Comparison of ENCODE assay signal across 19 cellular contexts in the genomic region with DNA sequence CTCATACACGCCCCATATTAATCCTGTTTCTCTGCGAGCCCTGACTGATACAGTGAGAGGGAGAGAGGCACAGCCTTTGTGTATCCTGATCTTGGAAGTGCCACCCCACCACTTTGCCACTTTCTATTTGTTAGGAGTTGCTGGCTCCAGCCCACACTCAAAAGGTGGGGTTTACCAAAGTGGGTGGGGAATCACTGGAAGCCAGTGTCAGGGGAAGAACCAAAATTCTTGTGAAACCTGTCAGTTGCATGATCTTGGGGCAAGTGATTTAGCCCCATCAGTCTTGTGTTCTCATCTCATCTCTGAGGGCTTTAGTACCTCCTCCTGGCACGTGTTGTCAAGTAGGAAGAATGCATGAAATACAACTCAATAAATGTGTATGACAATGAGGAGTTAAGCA.
A peak's percentile ranks its signal among the peaks of the same experiment; 100 is the strongest.
DNase-seq lines count a peak whose midpoint lies in the region; ATAC-seq, FAIRE-seq and TF ChIP-seq lines count a peak whose summit lies in the region.
"Had no signal": no experiment of that assay in that cellular context is flagged by ENCODE, and none has a peak within 500 bp of the region (broad histone marks: within the 10 kb centered on the region; RNA-seq: fewer than 3 reads in every experiment).

No MANE protein-coding gene starts in this region.

- ATAC-seq in GM19397 (IDR thresholded peaks at IDR 0.05; ENCODE audit: unreplicated experiment) = peak; percentile 91
- peak; percentile 44 for ATAC-seq in HG02798 (IDR thresholded peaks at IDR 0.05; ENCODE audit: poor library complexity, unreplicated experiment)
- ATAC-seq: CD8-positive, alpha-beta T cell had no signal

- H3K36me3 ChIP-seq in bronchial epithelial cell (ENCODE audit: control insufficient read depth, insufficient read depth, low read length) (no peaks in the 10 kb centered on the region), MM.1S (replicated peaks; ENCODE audit: insufficient read depth, low read length) (no peaks in the 10 kb centered on the region)
- H3K36me3 ChIP-seq: BLaER1 treated with 17β-estradiol and CSF1 and Interleukin-3, amounts not matched to agents 10 nM and 100 nM had no signal

- H4K20me1 ChIP-seq in MM.1S (ENCODE audit: insufficient read depth, low read length) = no peaks in the 10 kb centered on the region
- H4K20me1 ChIP-seq: BLaER1 treated with 17β-estradiol and CSF1 and Interleukin-3, amounts not matched to agents 10 nM and 100 nM had no signal

- H3K4me2 ChIP-seq in MM.1S (ENCODE audit: low read depth, low read length) = no peak overlapping the region
- H3K4me2 ChIP-seq: BLaER1 treated with 17β-estradiol and CSF1 and Interleukin-3, amounts not matched to agents 10 nM and 100 nM had no signal

- in situ Hi-C loops in GM13977 (cut with MboI; ENCODE audit: low pct_unique_long_range_greater_than_20kb, low sequenced_read_pairs, unreplicated experiment) = no loop called here

- peak; percentile 17 for DNase-seq in GM13977 (ENCODE audit: low spot score)
- DNase-seq in bronchial epithelial cell (ENCODE audit: low read depth) = no peak
- DNase-seq in superior temporal gyrus (ENCODE audit: extremely low spot score) = no peak
- DNase-seq in MM.1S = no peak
- DNase-seq in SHP77 treated with DMSO at 0.1 percent for 48 hours (lab: John Stamatoyannopoulos, UW) = no peak
- DNase-seq in stimulated activated CD4-positive, alpha-beta T cell treated with anti-CD3 and anti-CD28 coated beads, Interleukin-12 subunit alpha, Interleukin-12 subunit beta, amount 100 ng/mL, for 4 hours = no peak
- DNase-seq: Calu3; CD8-positive, alpha-beta T cell; NCI-H1105; NCI-H1694; NCI-H2081 treated with DMSO at 0.1 percent for 48 hours; NCI-H2227 treated with DMSO at 0.1 percent for 48 hours; NCI-H510A treated with DMSO at 0.1 percent for 48 hours; NCI-H82; SIG-M5; T1000 had no signal

- H3K4me1 ChIP-seq in MM.1S (ENCODE audit: low read length) = no peaks in the 10 kb centered on the region

- no peaks in the 10 kb centered on the region for H3K79me2 ChIP-seq in MM.1S (ENCODE audit: low read length)

- H3K4me3 ChIP-seq in bronchial epithelial cell (ENCODE audit: low read depth, low read length) (no peak overlapping the region), MM.1S (ENCODE audit: low read length) (no peak overlapping the region)
- H3K4me3 ChIP-seq: BLaER1 treated with 17β-estradiol and CSF1 and Interleukin-3, amounts not matched to agents 10 nM and 100 nM had no signal

- no peaks in the 10 kb centered on the region for H3F3A ChIP-seq in MM.1S (ENCODE audit: insufficient read depth, low read length)

- TF ChIP-seq CTCF in GM13977 (IDR thresholded peaks at IDR 0.05; ENCODE audit: extremely low read depth, insufficient read depth, missing control alignments) (no peak), bronchial epithelial cell (IDR thresholded peaks at IDR 0.05; ENCODE audit: insufficient read depth, low read length, severe bottlenecking) (no peak), MM.1S (IDR thresholded peaks at IDR 0.05; ENCODE audit: low read length) (no peak)

- H3K27ac ChIP-seq in MM.1S (ENCODE audit: low read length) = no peak overlapping the region
- H3K27ac ChIP-seq: BLaER1 treated with 17β-estradiol and CSF1 and Interleukin-3, amounts not matched to agents 10 nM and 100 nM had no signal

- H3K27me3 ChIP-seq in bronchial epithelial cell (ENCODE audit: control insufficient read depth, insufficient read depth, low read length) (peaks cover 2% of the 10 kb centered on the region), MM.1S (replicated peaks; ENCODE audit: insufficient read depth, low read length) (no peaks in the 10 kb centered on the region)
- H3K27me3 ChIP-seq: BLaER1 treated with 17β-estradiol and CSF1 and Interleukin-3, amounts not matched to agents 10 nM and 100 nM had no signal

- H3K9ac ChIP-seq in MM.1S (ENCODE audit: low read length) = no peak overlapping the region
- H3K9ac ChIP-seq: BLaER1 treated with 17β-estradiol and CSF1 and Interleukin-3, amounts not matched to agents 10 nM and 100 nM had no signal

- H2AFZ ChIP-seq in MM.1S (ENCODE audit: low read length) = no peak overlapping the region

- H3K9me3 ChIP-seq in MM.1S (replicated peaks; ENCODE audit: insufficient read depth, low read length) = no peaks in the 10 kb centered on the region

- FAIRE-seq in bronchial epithelial cell (lab: Jason Lieb, UNC) = peak; percentile 13

- H3K9me2 ChIP-seq in MM.1S (replicated peaks; ENCODE audit: insufficient read depth, low read length) = no peaks in the 10 kb centered on the region
